30 cellular contexts compared by ENCODE assay signal in the genomic region with DNA sequence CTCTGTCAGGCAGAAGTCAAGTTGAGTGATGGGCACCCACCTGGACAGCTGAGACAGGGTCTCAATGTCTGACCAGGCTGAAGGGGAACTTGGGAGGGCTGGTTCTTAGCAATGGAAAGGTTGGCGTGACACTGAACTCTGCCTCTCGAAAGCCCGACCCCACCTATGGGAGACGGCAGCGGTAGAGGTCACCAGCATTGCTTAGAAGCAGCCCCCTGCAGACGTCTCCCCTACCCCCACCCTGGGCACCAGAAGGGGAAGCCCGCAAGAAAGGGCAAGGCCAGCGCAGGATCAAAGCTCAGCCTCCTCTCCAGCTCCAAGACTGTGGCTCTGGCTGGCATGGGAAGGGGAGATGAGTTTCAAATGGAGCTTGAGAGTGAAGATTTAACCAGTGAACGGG.
"Had no signal": no experiment of that assay in that cellular context is flagged by ENCODE, and none has a peak within 500 bp of the region (broad histone marks: within the 10 kb centered on the region; RNA-seq: fewer than 3 reads in every experiment).

No MANE protein-coding gene starts in this region.

- H3K36me3 Mint-ChIP-seq: naive thymus-derived CD4-positive, alpha-beta T cell; natural killer cell; neural progenitor cell; stimulated activated memory B cell treated with anti-CD40 and anti-IgM and Interleukin-4, amounts not matched to agents 10 μg/mL and 1 μg/mL and 100 μg/mL, for 72 hours; type B pancreatic cell had no signal

- H3K36me3 ChIP-seq: neural progenitor cell, neutrophil, pancreas, prostate gland, right lobe of liver, spleen, suprapubic skin, tibial artery, transverse colon, upper lobe of right lung, vagina had no signal

- H3K4me2 ChIP-seq: neural progenitor cell, smooth muscle cell had no signal

- H3K4me1 ChIP-seq: prostate gland, right lobe of liver, testis, tibial artery, transverse colon, vagina had no signal

- H3K27ac ChIP-seq: neural progenitor cell, neutrophil, pancreas, prostate gland, right lobe of liver, skin epidermis, spleen, suprapubic skin, testis, tibial artery, transverse colon, upper lobe of right lung, vagina had no signal

- H3K4me3 Mint-ChIP-seq: naive thymus-derived CD4-positive, alpha-beta T cell; natural killer cell; nephron; neural progenitor cell; stimulated activated memory B cell treated with anti-CD40 and anti-IgM and Interleukin-4, amounts not matched to agents 10 μg/mL and 1 μg/mL and 100 μg/mL, for 72 hours; stimulated activated naive CD8-positive, alpha-beta T cell treated with anti-CD3 and anti-CD28 coated beads, Interleukin-15, amount 100 ng/mL, for 72 hours; type B pancreatic cell had no signal

- H3K4me1 Mint-ChIP-seq: naive thymus-derived CD4-positive, alpha-beta T cell; natural killer cell; stimulated activated memory B cell treated with anti-CD40 and anti-IgM and Interleukin-4, amounts not matched to agents 10 μg/mL and 1 μg/mL and 100 μg/mL, for 72 hours; stimulated activated naive CD8-positive, alpha-beta T cell treated with anti-CD3 and anti-CD28 coated beads, Interleukin-15, amount 100 ng/mL, for 72 hours had no signal

- H3K9me3 ChIP-seq: neutrophil, pancreas, prostate gland, right lobe of liver, spleen, suprapubic skin, testis, tibial artery, transverse colon, upper lobe of right lung, vagina had no signal

- H3K4me3 ChIP-seq: neural progenitor cell, pancreas, prostate gland, right lobe of liver, skin epidermis, smooth muscle cell, spleen, suprapubic skin, testis, tibial artery, transverse colon, upper lobe of right lung, vagina had no signal

- H2AFZ ChIP-seq: neural progenitor cell had no signal

- H3K27ac Mint-ChIP-seq: naive thymus-derived CD4-positive, alpha-beta T cell; natural killer cell; neural progenitor cell; stimulated activated memory B cell treated with anti-CD40 and anti-IgM and Interleukin-4, amounts not matched to agents 10 μg/mL and 1 μg/mL and 100 μg/mL, for 72 hours; stimulated activated naive CD8-positive, alpha-beta T cell treated with anti-CD3 and anti-CD28 coated beads, Interleukin-15, amount 100 ng/mL, for 72 hours; type B pancreatic cell had no signal

- DNase-seq: naive thymus-derived CD4-positive, alpha-beta T cell; natural killer cell; nucleus accumbens; pancreas; retina; right lobe of liver; spleen; stimulated activated CD4-positive, alpha-beta T cell treated with anti-CD3 and anti-CD28 coated beads, Interleukin-12 subunit alpha, Interleukin-12 subunit beta, amount 100 ng/mL, for 4 hours; stimulated activated CD4-positive, alpha-beta T cell treated with anti-CD3 and anti-CD28 coated beads, Interleukin-1b, Interleukin-23, amount 100 ng/mL, for 48 hours; stimulated activated CD4-positive, alpha-beta T cell treated with anti-CD3 and anti-CD28 coated beads, Interleukin-4, amount 100 ng/mL, for 1 hour; stimulated activated CD4-positive, alpha-beta T cell treated with anti-CD3 and anti-CD28 coated beads, Interleukin-4, amount 100 ng/mL, for 4 hours; stimulated activated CD8-positive, alpha-beta memory T cell treated with anti-CD3 and anti-CD28 coated beads, Interleukin-4, amount 100 ng/mL, for 48 hours; stimulated activated naive CD4-positive, alpha-beta T cell; stimulated activated naive CD8-positive, alpha-beta T cell treated with anti-CD3 and anti-CD28 coated beads, Interleukin-15, amount 100 ng/mL, for 72 hours; stimulated activated naive CD8-positive, alpha-beta T cell treated with anti-CD3 and anti-CD28 coated beads, Interleukin-15, Interleukin-2, amounts not matched to agents 100 U/mL and 50 U/mL, for 24 hours; substantia nigra; testis; tibial artery; transverse colon; upper lobe of right lung had no signal

- H3K9me3 Mint-ChIP-seq: natural killer cell; nephron; neural progenitor cell; stimulated activated memory B cell treated with anti-CD40 and anti-IgM and Interleukin-4, amounts not matched to agents 10 μg/mL and 1 μg/mL and 100 μg/mL, for 72 hours; stimulated activated naive CD8-positive, alpha-beta T cell treated with anti-CD3 and anti-CD28 coated beads, Interleukin-15, amount 100 ng/mL, for 72 hours; type B pancreatic cell had no signal

- H3K9ac ChIP-seq: neural progenitor cell had no signal

- H3K27me3 ChIP-seq: pancreas, right lobe of liver, suprapubic skin, testis, upper lobe of right lung, vagina had no signal
